7 cellular contexts compared by ENCODE assay signal in genomic region chr15:79455943-79456342, GRCh38.
"Had no signal": no experiment of that assay in that cellular context is flagged by ENCODE, and none has a peak within 500 bp of the region (broad histone marks: within the 10 kb centered on the region; RNA-seq: fewer than 3 reads in every experiment).

No MANE protein-coding gene starts in this region.

- H3K4me3 ChIP-seq: GM23248, HAP-1 had no signal

- H3K36me3 ChIP-seq: HAP-1 had no signal

- H3K9me3 ChIP-seq: HAP-1 had no signal

- ATAC-seq: HCT116 had no signal

- H3K4me1 ChIP-seq: HAP-1 had no signal

- FAIRE-seq: HTR-8/SVneo had no signal

- H3K27ac ChIP-seq: GM23248 had no signal

- DNase-seq: GOT3, H7, HFFc6 had no signal
